Comparison of ENCODE assay signal across 8 cellular contexts in the genomic region with DNA sequence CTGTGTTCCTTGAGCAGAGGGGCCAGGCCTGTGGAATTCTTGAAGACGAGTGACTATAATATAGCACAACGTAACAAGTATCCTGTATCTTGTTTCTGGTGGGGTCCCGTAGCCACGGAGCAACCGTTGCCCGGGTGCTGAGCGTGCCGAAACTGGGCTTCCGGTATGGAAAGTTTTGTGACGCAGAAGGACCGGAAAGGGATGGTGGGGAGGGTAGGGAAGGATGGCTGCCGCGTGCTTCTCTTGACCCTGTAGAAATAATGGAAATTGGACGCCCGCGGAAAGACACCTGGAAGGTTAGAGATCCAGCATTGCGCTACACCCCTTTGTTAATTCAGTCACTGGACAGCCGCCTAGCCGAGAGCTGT. TPM values are rescaled to one million over a fixed set of nuclear protein-coding genes. Genes with fewer than 3 reads are reported as not detected.
DNase-seq lines count a peak whose midpoint lies in the region; ATAC-seq, FAIRE-seq and TF ChIP-seq lines count a peak whose summit lies in the region.

No MANE protein-coding gene starts in this region.

- H3K27me3 ChIP-seq in esophagus squamous epithelium = no peaks in the 10 kb centered on the region

- FAIRE-seq in RCC 7860 (lab: Jason Lieb, UNC) = peak; percentile 51

- intact Hi-C loops in natural killer cell (cut with micrococcal nuclease) = loop anchor here (2.0 to 10.0 kb wide), 3 partner anchors 243 to 1439 kb away; no protein-coding TSS in a partner anchor
- intact Hi-C loops in esophagus squamous epithelium (cut with DNase I) = no loop called here

- H3K4me3 Mint-ChIP-seq in natural killer cell = no peak overlapping the region

- H3K27me3 Mint-ChIP-seq in natural killer cell (ENCODE audit: low read depth in 2 of 2) = no peaks in the 10 kb centered on the region

- H3K27ac ChIP-seq in esophagus squamous epithelium = peak overlapping the region in 2 of 4 donors; percentile 89

- peaks cover 0 to 11% (median 0%) of the 10 kb centered on the region in 3 donors for H3K36me3 ChIP-seq in esophagus squamous epithelium

- DNase-seq in AG10803 (ENCODE audit: low read depth) = peak; percentile 71
- peak; percentile 58 for DNase-seq in RCC 7860 (ENCODE audit: low spot score)
- DNase-seq in cerebellum (ENCODE audit: low spot score) = peak; percentile 45
- peak; percentile 53 for DNase-seq in natural killer cell
- no peak for DNase-seq in esophagus squamous epithelium (lab: John Stamatoyannopoulos, UW)
- DNase-seq in NAMALWA (ENCODE audit: low spot score) = no peak

- peak overlapping the region in 1 of 2 donors; percentile 99 for H3K27ac Mint-ChIP-seq in natural killer cell

- TF ChIP-seq POLR2A in esophagus squamous epithelium (IDR thresholded peaks at IDR 0.05) = peak in 1 of 4 donors; percentile 15

- no peaks in the 10 kb centered on the region for H3K9me3 Mint-ChIP-seq in natural killer cell

- H3K4me1 Mint-ChIP-seq in natural killer cell = peaks cover 0 to 29% of the 10 kb centered on the region in 2 donors

- TF ChIP-seq CTCF in AG10803 (conservative IDR thresholded peaks at IDR 0.05; ENCODE audit: low read length) = no peak
- TF ChIP-seq CTCF in natural killer cell (IDR thresholded peaks at IDR 0.05) = no peak
- TF ChIP-seq CTCF in esophagus squamous epithelium (IDR thresholded peaks at IDR 0.05) = no peak

- H3K4me1 ChIP-seq in esophagus squamous epithelium = peaks cover 0 to 22% (median 0%) of the 10 kb centered on the region in 3 donors

- ATAC-seq in HG02610 (IDR thresholded peaks at IDR 0.05; ENCODE audit: unreplicated experiment) (peak; percentile 48), natural killer cell (peak in 2 of 3 donors; percentile 48 to 56), GM19467 (IDR thresholded peaks at IDR 0.05; ENCODE audit: unreplicated experiment) (no peak)

- H3K9me3 ChIP-seq in esophagus squamous epithelium = no peaks in the 10 kb centered on the region

- H3K4me3 ChIP-seq in AG10803 (ENCODE audit: low read length) (peak overlapping the region; percentile 94), esophagus squamous epithelium (peak overlapping the region in 2 of 4 donors; percentile 54 to 58)

- no peaks in the 10 kb centered on the region for H3K36me3 Mint-ChIP-seq in natural killer cell

- 0% methylated on average over 14 of the region's 19 CpGs; no CpG with 5 or more reads in 1 of the 2 donors for WGBS in esophagus squamous epithelium, 2 donors

RNA-seq across cellular contexts. Expression of gene DDX3Y, which starts 0.8 kb away (rescaled TPM):
- 0.18 TPM for total RNA-seq in cerebellum
- 100 to 1,000 TPM in 2 of 3 donors, not detected in 1; 422 to 552 TPM for total RNA-seq in natural killer cell
- total RNA-seq in esophagus squamous epithelium = 10 to 100 TPM in 2 of 4 donors, under 1 TPM in 1, not detected in 1; 0.26 to 75.0 (median 39.4) TPM

Comparison
In these comparisons a context has a peak if more than half of its experiments do, and no peak if none do; other contexts are left out.
1. DNase-seq: peak in AG10803 (single experiment), RCC 7860 (single experiment), cerebellum (single experiment) and natural killer cell (single experiment); none in esophagus squamous epithelium (single experiment) and NAMALWA (single experiment).